In the genomic region with DNA sequence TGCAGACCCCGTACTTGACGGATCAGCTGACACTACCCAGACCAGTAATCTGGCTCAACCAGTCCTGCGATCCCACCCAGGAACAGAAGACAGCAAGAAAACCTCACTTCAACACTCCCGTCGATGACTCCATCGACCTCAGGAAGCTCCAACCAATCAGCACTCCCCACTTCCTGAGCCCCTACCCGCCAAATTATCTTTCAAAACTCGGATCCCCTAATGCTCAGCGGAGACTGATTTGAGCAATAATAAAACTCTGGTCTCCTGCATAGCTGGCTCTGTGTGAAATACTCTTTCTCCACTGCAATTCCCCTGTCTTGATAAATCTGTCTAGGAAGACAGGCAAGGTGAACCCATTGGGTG, we compare ENCODE assay signal across 8 cellular contexts. TPM values are rescaled to one million over a fixed set of nuclear protein-coding genes. Genes with fewer than 3 reads are reported as not detected.
DNase-seq lines count a peak whose midpoint lies in the region; ATAC-seq and TF ChIP-seq lines count a peak whose summit lies in the region.

No MANE protein-coding gene starts in this region.

- peak overlapping the region; percentile 72 for H3K4me3 Mint-ChIP-seq in mesothelial cell of epicardium

- no peaks in the 10 kb centered on the region for H3K27me3 Mint-ChIP-seq in mesothelial cell of epicardium (ENCODE audit: low read depth)

- no peaks in the 10 kb centered on the region for H4K20me1 ChIP-seq in BLaER1

- H3K36me3 ChIP-seq in BLaER1 (peaks cover 15% of the 10 kb centered on the region; the same call in 1 of the 2 replicates), ascending aorta (no peaks in the 10 kb centered on the region)

- no peaks in the 10 kb centered on the region for H3K9me3 Mint-ChIP-seq in mesothelial cell of epicardium

- peak overlapping the region; percentile 85 for H3K9ac ChIP-seq in BLaER1

- no peaks in the 10 kb centered on the region for H3K36me3 Mint-ChIP-seq in mesothelial cell of epicardium

- H3K4me2 ChIP-seq in BLaER1: peak overlapping the region; percentile 93

- no peak for ATAC-seq in HG03460 (IDR thresholded peaks at IDR 0.05; ENCODE audit: unreplicated experiment)
- no peak for ATAC-seq in HG03045 (IDR thresholded peaks at IDR 0.05; ENCODE audit: unreplicated experiment)

- peak overlapping the region; percentile 99 for H3K27ac Mint-ChIP-seq in mesothelial cell of epicardium

- DNase-seq in LHCN-M2 (ENCODE audit: low read depth) (peak; percentile 27), ascending aorta (ENCODE audit: low spot score in 2 of 2) (no peak), mesothelial cell of epicardium (ENCODE audit: low spot score in 2 of 2, unreplicated experiment in 2 of 2) (no peak), NK-92 (lab: John Stamatoyannopoulos, UW; ENCODE audit: unreplicated experiment) (no peak)
- no peak for DNase-seq in stimulated activated naive CD4-positive, alpha-beta T cell (lab: John Stamatoyannopoulos, UW)

- H3K27me3 ChIP-seq in BLaER1: no peaks in the 10 kb centered on the region
- H3K27me3 ChIP-seq in ascending aorta: no peaks in the 10 kb centered on the region

- H3K27ac ChIP-seq in BLaER1 (peak overlapping the region; percentile 92), ascending aorta (peak overlapping the region in 1 of 2 donors; percentile 76)

- H3K4me3 ChIP-seq in BLaER1 (peak overlapping the region; percentile 94), ascending aorta (peak overlapping the region; percentile 81 to 82)

- H3K9me3 ChIP-seq in BLaER1 (no peaks in the 10 kb centered on the region), ascending aorta (no peaks in the 10 kb centered on the region)

- TF ChIP-seq CTCF in ascending aorta (IDR thresholded peaks at IDR 0.05): no peak
- no peak for TF ChIP-seq CTCF in mesothelial cell of epicardium (IDR thresholded peaks at IDR 0.05; ENCODE audit: unreplicated experiment)

- H3K4me1 Mint-ChIP-seq in mesothelial cell of epicardium: peaks cover 47% of the 10 kb centered on the region

- intact Hi-C loops in ascending aorta (cut with DNase I): no loop called here

- H3K4me1 ChIP-seq in BLaER1 (peaks cover 69% of the 10 kb centered on the region), ascending aorta (peaks cover 4 to 19% of the 10 kb centered on the region in 2 donors)

RNA-seq across cellular contexts. Expression of a gene that starts 1.2 kb away (rescaled TPM):
- total RNA-seq in LHCN-M2 (2014; rRNA removed): 376 and 434 TPM in 2 replicates
- 268 TPM for polyA plus RNA-seq in LHCN-M2 (2012)
- total RNA-seq in ascending aorta: 62.5 TPM
- 112 to 119 TPM (median 114 TPM) in 3 replicates for total RNA-seq in mesothelial cell of epicardium

RNA-seq across cellular contexts. Expression of a gene that starts 18.7 kb away (rescaled TPM):
- total RNA-seq in LHCN-M2 (2014; rRNA removed): 8.0 and 11.0 TPM in 2 replicates
- polyA plus RNA-seq in LHCN-M2 (2012): 13.1 TPM
- 14.8 TPM for total RNA-seq in ascending aorta
- 22.6 to 24.3 TPM (median 23.2 TPM) in 3 replicates for total RNA-seq in mesothelial cell of epicardium

RNA-seq across cellular contexts. Expression of a gene that starts 40.3 kb away (rescaled TPM):
- total RNA-seq in LHCN-M2 (2014; rRNA removed) (47.3 and 60.9 TPM in 2 replicates), ascending aorta (3,570 TPM), mesothelial cell of epicardium (274 to 284 TPM (median 276 TPM) in 3 replicates)
- polyA plus RNA-seq in LHCN-M2 (2012): 40.9 TPM

RNA-seq across cellular contexts. Expression of a gene that starts 47.5 kb away (rescaled TPM):
- 0.06 and 0.13 TPM in 2 replicates for total RNA-seq in LHCN-M2 (2014; rRNA removed)
- polyA plus RNA-seq in LHCN-M2 (2012): 0.27 TPM
- total RNA-seq in ascending aorta: 51.2 TPM
- total RNA-seq in mesothelial cell of epicardium: 14.8 to 17.1 TPM (median 16.8 TPM) in 3 replicates

Comparison
In these comparisons a context has a peak if more than half of its experiments do, and no peak if none do; other contexts are left out.
1. RNA of a gene that starts 40.3 kb away (total RNA-seq): 3,570 TPM in ascending aorta (single experiment); 274 to 284 TPM in mesothelial cell of epicardium and 47.3 to 60.9 TPM in LHCN-M2; every median in the first group is over 10 times any median in the second.